ENCODE assay signal across 12 cellular contexts in genomic region chr3:160822931-160823330, GRCh38.
"Had no signal": no experiment of that assay in that cellular context is flagged by ENCODE, and none has a peak within 500 bp of the region (broad histone marks: within the 10 kb centered on the region; RNA-seq: fewer than 3 reads in every experiment).

No MANE protein-coding gene starts in this region.

- DNase-seq: activated CD4-positive, alpha-beta memory T cell treated with anti-CD3 and anti-CD28 coated beads for 36 hours; activated CD8-positive, alpha-beta memory T cell treated with anti-CD3 and anti-CD28 coated beads, Interleukin-2, amount 10 ng/mL, durations not matched to agents 7 days and 5 days; activated T-cell treated with anti-CD3 and anti-CD28 coated beads, Interleukin-2, amount 50 U/mL, for 1 hour; adrenal gland; heart right ventricle; left colon; small intestine; stimulated activated CD4-positive, alpha-beta T cell treated with anti-CD3 and anti-CD28 coated beads, Interleukin-4, amount 100 ng/mL, for 24 hours; stimulated activated naive CD4-positive, alpha-beta T cell treated with Interleukin-2 at 50 U/mL for 16 hours; uterus; WERI-Rb-1 had no signal

- ATAC-seq: activated CD8-positive, alpha-beta memory T cell treated with anti-CD3 and anti-CD28 coated beads, Interleukin-2, amount 10 ng/mL, durations not matched to agents 7 days and 5 days; gastroesophageal sphincter; heart right ventricle; left colon had no signal
